In genomic region chr5:170164921-170165320, GRCh38 we compare ENCODE assay signal across 40 cellular contexts. TPM values are rescaled to one million over a fixed set of nuclear protein-coding genes. Genes with fewer than 3 reads are reported as not detected.
"Had no signal": no experiment of that assay in that cellular context is flagged by ENCODE, and none has a peak within 500 bp of the region (broad histone marks: within the 10 kb centered on the region; RNA-seq: fewer than 3 reads in every experiment).

No MANE protein-coding gene starts in this region.

- H3K36me3 Mint-ChIP-seq: activated CD4-positive, alpha-beta memory T cell treated with anti-CD3 and anti-CD28 coated beads for 36 hours; activated CD8-positive, alpha-beta memory T cell treated with anti-CD3 and anti-CD28 coated beads, Interleukin-2, amount 10 ng/mL, durations not matched to agents 7 days and 5 days; activated naive CD4-positive, alpha-beta T cell treated with anti-CD3 and anti-CD28 coated beads, Interleukin-2, amount 50 U/mL, for 24 hours; activated naive CD8-positive, alpha-beta T cell treated with anti-CD3 and anti-CD28 coated beads for 36 hours had no signal

- H3K9me3 Mint-ChIP-seq: activated B cell treated with CpG ODN at 0.5 μM for 24 hours; activated CD4-positive, alpha-beta memory T cell treated with anti-CD3 and anti-CD28 coated beads for 36 hours; activated CD4-positive, alpha-beta T cell treated with anti-CD3 and anti-CD28 coated beads, Interleukin-2, amount 10 ng/mL, durations not matched to agents 24 days and 14 days; activated naive CD4-positive, alpha-beta T cell treated with anti-CD3 and anti-CD28 coated beads for 36 hours; activated naive CD4-positive, alpha-beta T cell treated with anti-CD3 and anti-CD28 coated beads, Interleukin-2, amount 50 U/mL, for 24 hours; activated naive CD8-positive, alpha-beta T cell treated with anti-CD3 and anti-CD28 coated beads for 36 hours; activated naive CD8-positive, alpha-beta T cell treated with anti-CD3 and anti-CD28 coated beads, Interleukin-2, amount 50 U/mL, for 24 hours; activated T-helper 1 cell treated with anti-CD3 and anti-CD28 coated beads, Interleukin-12 subunit alpha, Interleukin-12 subunit beta, Interleukin-2, Interleukin-4 antibody, amounts not matched to agents 30 ng/mL and 10 ng/mL and 1 ng/mL, durations not matched to agents 14 hours and 24 hours and 36 hours; activated T-helper 2 cell treated with anti-CD3 and anti-CD28 coated beads, Interferon-gamma antibody, Interleukin-2, Interleukin-4, amounts not matched to agents 10 μg/mL and 5 μg/mL and 100 μg/mL, durations not matched to agents 14 hours and 24 hours and 36 hours; T-helper 2 cell treated with Interferon-gamma antibody and Interleukin-4, amounts not matched to agents 5 μg/mL and 100 μg/mL, for 36 hours had no signal

- DNase-seq: activated B cell treated with CpG ODN at 0.5 μM for 24 hours; activated CD4-positive, alpha-beta memory T cell treated with anti-CD3 and anti-CD28 coated beads for 36 hours; activated CD4-positive, alpha-beta T cell treated with anti-CD3 and anti-CD28 coated beads, Interleukin-2, amount 10 ng/mL, durations not matched to agents 24 days and 14 days; activated CD8-positive, alpha-beta memory T cell treated with anti-CD3 and anti-CD28 coated beads, Interleukin-2, amount 10 ng/mL, durations not matched to agents 7 days and 5 days; activated CD8-positive, alpha-beta memory T cell treated with anti-CD3 and anti-CD28 coated beads, Interleukin-2, amount 50 U/mL, for 4 hours; activated CD8-positive, alpha-beta T cell treated with anti-CD3 and anti-CD28 coated beads, Interleukin-2, amount 10 ng/mL, durations not matched to agents 7 days and 5 days; activated effector memory CD4-positive, alpha-beta T cell treated with anti-CD3 and anti-CD28 coated beads, Interleukin-2, amount 50 U/mL, for 16 hours; activated naive CD4-positive, alpha-beta T cell treated with anti-CD3 and anti-CD28 coated beads for 36 hours; activated naive CD8-positive, alpha-beta T cell treated with anti-CD3 and anti-CD28 coated beads for 36 hours; activated naive CD8-positive, alpha-beta T cell treated with anti-CD3 and anti-CD28 coated beads, Interleukin-2, amount 50 U/mL, for 24 hours; activated T-cell treated with anti-CD3 and anti-CD28 coated beads, Interleukin-2, amount 50 U/mL, for 1 hour; activated T-cell treated with anti-CD3 and anti-CD28 coated beads, Interleukin-2, amount 50 U/mL, for 48 hours; adrenal gland; amygdala; aorta; body of pancreas; central memory CD4-positive, alpha-beta T cell; cerebellar nuclear complex; colonic mucosa; effector CD8-positive, alpha-beta T cell; esophagus squamous epithelium; foreskin melanocyte; T-helper 1 cell; T-helper 17 cell; T1000; WERI-Rb-1 had no signal

- H3K27ac Mint-ChIP-seq: activated B cell treated with CpG ODN at 0.5 μM for 24 hours; activated CD4-positive, alpha-beta memory T cell treated with anti-CD3 and anti-CD28 coated beads for 36 hours; activated CD4-positive, alpha-beta T cell treated with anti-CD3 and anti-CD28 coated beads, Interleukin-2, amount 10 ng/mL, durations not matched to agents 24 days and 14 days; activated CD8-positive, alpha-beta memory T cell treated with anti-CD3 and anti-CD28 coated beads, Interleukin-2, amount 10 ng/mL, durations not matched to agents 7 days and 5 days; activated CD8-positive, alpha-beta T cell treated with anti-CD3 and anti-CD28 coated beads, Interleukin-2, amount 10 ng/mL, durations not matched to agents 7 days and 5 days; activated naive CD4-positive, alpha-beta T cell treated with anti-CD3 and anti-CD28 coated beads for 36 hours; activated naive CD4-positive, alpha-beta T cell treated with anti-CD3 and anti-CD28 coated beads, Interleukin-2, amount 50 U/mL, for 24 hours; activated naive CD8-positive, alpha-beta T cell treated with anti-CD3 and anti-CD28 coated beads for 36 hours; activated naive CD8-positive, alpha-beta T cell treated with anti-CD3 and anti-CD28 coated beads, Interleukin-2, amount 50 U/mL, for 24 hours; activated T-helper 1 cell treated with anti-CD3 and anti-CD28 coated beads, Interleukin-12 subunit alpha, Interleukin-12 subunit beta, Interleukin-2, Interleukin-4 antibody, amounts not matched to agents 30 ng/mL and 10 ng/mL and 1 ng/mL, durations not matched to agents 14 hours and 24 hours and 36 hours; activated T-helper 2 cell treated with anti-CD3 and anti-CD28 coated beads, Interferon-gamma antibody, Interleukin-2, Interleukin-4, amounts not matched to agents 10 μg/mL and 5 μg/mL and 100 μg/mL, durations not matched to agents 14 hours and 24 hours and 36 hours; T-helper 17 cell; T-helper 2 cell treated with Interferon-gamma antibody and Interleukin-4, amounts not matched to agents 5 μg/mL and 100 μg/mL, for 36 hours had no signal

- H3K4me3 Mint-ChIP-seq: activated B cell treated with CpG ODN at 0.5 μM for 24 hours; activated CD4-positive, alpha-beta memory T cell treated with anti-CD3 and anti-CD28 coated beads for 36 hours; activated CD4-positive, alpha-beta T cell treated with anti-CD3 and anti-CD28 coated beads, Interleukin-2, amount 10 ng/mL, durations not matched to agents 24 days and 14 days; activated CD8-positive, alpha-beta memory T cell treated with anti-CD3 and anti-CD28 coated beads, Interleukin-2, amount 10 ng/mL, durations not matched to agents 7 days and 5 days; activated CD8-positive, alpha-beta T cell treated with anti-CD3 and anti-CD28 coated beads, Interleukin-2, amount 10 ng/mL, durations not matched to agents 7 days and 5 days; activated naive CD4-positive, alpha-beta T cell treated with anti-CD3 and anti-CD28 coated beads for 36 hours; activated naive CD4-positive, alpha-beta T cell treated with anti-CD3 and anti-CD28 coated beads, Interleukin-2, amount 50 U/mL, for 24 hours; activated naive CD8-positive, alpha-beta T cell treated with anti-CD3 and anti-CD28 coated beads for 36 hours; activated naive CD8-positive, alpha-beta T cell treated with anti-CD3 and anti-CD28 coated beads, Interleukin-2, amount 50 U/mL, for 24 hours; activated T-helper 1 cell treated with anti-CD3 and anti-CD28 coated beads, Interleukin-12 subunit alpha, Interleukin-12 subunit beta, Interleukin-2, Interleukin-4 antibody, amounts not matched to agents 30 ng/mL and 10 ng/mL and 1 ng/mL, durations not matched to agents 14 hours and 24 hours and 36 hours; T-helper 17 cell; T-helper 2 cell treated with Interferon-gamma antibody and Interleukin-4, amounts not matched to agents 5 μg/mL and 100 μg/mL, for 36 hours had no signal

- ATAC-seq: activated CD4-positive, CD25-positive, alpha-beta regulatory T cell treated with anti-CD3 and anti-CD28 coated beads, Interleukin-2, amount 50 U/mL, for 24 hours; activated CD8-positive, alpha-beta memory T cell treated with anti-CD3 and anti-CD28 coated beads, Interleukin-2, amount 10 ng/mL, durations not matched to agents 7 days and 5 days; activated CD8-positive, alpha-beta T cell treated with anti-CD3 and anti-CD28 coated beads, Interleukin-2, amount 10 ng/mL, durations not matched to agents 7 days and 5 days; activated naive CD8-positive, alpha-beta T cell treated with anti-CD3 and anti-CD28 coated beads, Interleukin-2, amount 50 U/mL, for 24 hours; body of pancreas; gastroesophageal sphincter; T-helper 17 cell had no signal

- H3K9me3 ChIP-seq: adrenal gland, body of pancreas, colonic mucosa, esophagus squamous epithelium, gastroesophageal sphincter had no signal

- H3K27ac ChIP-seq: adrenal gland, body of pancreas, colonic mucosa, epithelial cell of prostate, esophagus squamous epithelium, gastroesophageal sphincter, WERI-Rb-1 had no signal

- H3K4me1 Mint-ChIP-seq: activated CD4-positive, alpha-beta T cell treated with anti-CD3 and anti-CD28 coated beads, Interleukin-2, amount 10 ng/mL, durations not matched to agents 24 days and 14 days; activated CD8-positive, alpha-beta memory T cell treated with anti-CD3 and anti-CD28 coated beads, Interleukin-2, amount 10 ng/mL, durations not matched to agents 7 days and 5 days; activated naive CD4-positive, alpha-beta T cell treated with anti-CD3 and anti-CD28 coated beads, Interleukin-2, amount 50 U/mL, for 24 hours; activated naive CD8-positive, alpha-beta T cell treated with anti-CD3 and anti-CD28 coated beads for 36 hours; activated naive CD8-positive, alpha-beta T cell treated with anti-CD3 and anti-CD28 coated beads, Interleukin-2, amount 50 U/mL, for 24 hours; T-helper 17 cell had no signal

- H3K36me3 ChIP-seq: adrenal gland, colonic mucosa, esophagus squamous epithelium, gastroesophageal sphincter, WERI-Rb-1 had no signal

- H3K4me3 ChIP-seq: adrenal gland, body of pancreas, colonic mucosa, esophagus squamous epithelium, gastroesophageal sphincter had no signal

- H3K27me3 Mint-ChIP-seq: activated B cell treated with CpG ODN at 0.5 μM for 24 hours; activated CD4-positive, alpha-beta memory T cell treated with anti-CD3 and anti-CD28 coated beads for 36 hours; activated CD4-positive, alpha-beta T cell treated with anti-CD3 and anti-CD28 coated beads, Interleukin-2, amount 10 ng/mL, durations not matched to agents 24 days and 14 days; activated naive CD4-positive, alpha-beta T cell treated with anti-CD3 and anti-CD28 coated beads, Interleukin-2, amount 50 U/mL, for 24 hours; activated naive CD8-positive, alpha-beta T cell treated with anti-CD3 and anti-CD28 coated beads for 36 hours; activated naive CD8-positive, alpha-beta T cell treated with anti-CD3 and anti-CD28 coated beads, Interleukin-2, amount 50 U/mL, for 24 hours had no signal

- H3K27me3 ChIP-seq: adrenal gland, body of pancreas, colonic mucosa, esophagus squamous epithelium, gastroesophageal sphincter had no signal

- H3K4me1 ChIP-seq: adrenal gland, body of pancreas, colonic mucosa, esophagus squamous epithelium, gastroesophageal sphincter had no signal

RNA-seq across cellular contexts. Expression of gene FOXI1, which starts 59.2 kb away (rescaled TPM):
- total RNA-seq: activated B cell treated with CpG ODN at 0.5 μM for 24 hours; activated CD4-positive, alpha-beta memory T cell treated with anti-CD3 and anti-CD28 coated beads for 36 hours; activated CD8-positive, alpha-beta memory T cell treated with anti-CD3 and anti-CD28 coated beads for 36 hours; activated CD8-positive, alpha-beta memory T cell treated with anti-CD3 and anti-CD28 coated beads, Interleukin-2, amount 10 ng/mL, durations not matched to agents 7 days and 5 days; activated CD8-positive, alpha-beta T cell treated with anti-CD3 and anti-CD28 coated beads, Interleukin-2, amount 10 ng/mL, durations not matched to agents 7 days and 5 days; activated naive CD4-positive, alpha-beta T cell treated with anti-CD3 and anti-CD28 coated beads for 36 hours; activated naive CD8-positive, alpha-beta T cell treated with anti-CD3 and anti-CD28 coated beads for 36 hours; activated T-helper 1 cell treated with anti-CD3 and anti-CD28 coated beads, Interleukin-12 subunit alpha, Interleukin-12 subunit beta, Interleukin-2, Interleukin-4 antibody, amounts not matched to agents 30 ng/mL and 10 ng/mL and 1 ng/mL, durations not matched to agents 14 hours and 24 hours and 36 hours; activated T-helper 2 cell treated with anti-CD3 and anti-CD28 coated beads, Interferon-gamma antibody, Interleukin-2, Interleukin-4, amounts not matched to agents 10 μg/mL and 5 μg/mL and 100 μg/mL, durations not matched to agents 14 hours and 24 hours and 36 hours; adrenal gland; aorta; body of pancreas; dermis microvascular lymphatic vessel endothelial cell; endothelial cell of umbilical vein; esophagus squamous epithelium; fibroblast of lung; fibroblast of villous mesenchyme; gastroesophageal sphincter; glomerular endothelial cell had no signal
- polyA plus RNA-seq: adrenal gland, aorta, endothelial cell of umbilical vein, esophagus, fibroblast of lung had no signal
